24 cellular contexts compared by ENCODE assay signal in genomic region chr15:63039811-63040210, GRCh38. TPM values are rescaled to one million over a fixed set of nuclear protein-coding genes. Genes with fewer than 3 reads are reported as not detected.
DNase-seq lines count a peak whose midpoint lies in the region; ATAC-seq and TF ChIP-seq lines count a peak whose summit lies in the region.
"Had no signal": no experiment of that assay in that cellular context is flagged by ENCODE, and none has a peak within 500 bp of the region (broad histone marks: within the 10 kb centered on the region; RNA-seq: fewer than 3 reads in every experiment).

No MANE protein-coding gene starts in this region.

- no peak overlapping the region for H3K9ac ChIP-seq in endodermal cell (ENCODE audit: extremely low read depth, low read length, poor library complexity, severe bottlenecking)

- POLR2A ChIA-PET in PC-9 (lab: Charles Lee; ENCODE audit: unreplicated experiment) = no interaction called here

- WGBS in endodermal cell (ENCODE audit: insufficient coverage in 1 of 2, insufficient read length in 1 of 2), 2 experiments = 91 to 98% methylated on average over 3 to 4 of the region's 4 CpGs

- H3K79me2 ChIP-seq in PC-9 (ENCODE audit: low read depth) = peaks cover 32% of the 10 kb centered on the region
- peaks cover 22% of the 10 kb centered on the region for H3K79me2 ChIP-seq in osteoblast (ENCODE audit: insufficient read depth, low read length)

- DNase-seq in PC-9 (no peak), kidney tubule cell (ENCODE audit: low spot score) (peak; percentile 61), osteoblast (ENCODE audit: insufficient read length, low spot score, missing footprints) (no peak), tibial artery (no peak), endodermal cell (no peak)
- DNase-seq: DMS79; KBM-7; MM.1S; NCI-H1092 treated with DMSO at 0.1 percent for 48 hours; NCI-H146; NCI-H2029; NCI-H226; NCI-H524; NCI-H774; NK-92 treated with Interleukin-12 subunit alpha and Interleukin-12 subunit beta, amount 100 ng/mL, for 24 hours; Peyer's patch; SJCRH30 had no signal

- 0 out of 2 replicates have a peak overlapping the region, but pooled peaks have one; percentile 98 for H3K4me2 ChIP-seq in PC-9
- no peak overlapping the region for H3K4me2 ChIP-seq in osteoblast (ENCODE audit: insufficient read depth, low read length)
- H3K4me2 ChIP-seq: A549 had no signal

- H3F3A ChIP-seq in PC-9 (ENCODE audit: insufficient read depth, low read depth) = peaks cover 21% of the 10 kb centered on the region; the same call in 1 of the 2 replicates

- H3K27me3 ChIP-seq in PC-9 (ENCODE audit: insufficient read depth, low read depth) = no peaks in the 10 kb centered on the region
- H3K27me3 ChIP-seq in osteoblast (ENCODE audit: insufficient read depth, low read length) = no peaks in the 10 kb centered on the region
- no peaks in the 10 kb centered on the region for H3K27me3 ChIP-seq in tibial artery
- peaks cover 4% of the 10 kb centered on the region for H3K27me3 ChIP-seq in endodermal cell (ENCODE audit: control insufficient read depth, insufficient read depth, low read length, poor library complexity, severe bottlenecking)
- H3K27me3 ChIP-seq: Peyer's patch, SJCRH30 had no signal

- BruUV-seq in PC-9 (replicated peaks; lab: Mats Ljungman, UMichigan) = no TSS peak

- H3K4me3 ChIP-seq in PC-9 (no peak overlapping the region), osteoblast (ENCODE audit: insufficient read depth, low read length) (no peak overlapping the region), tibial artery (no peak overlapping the region), endodermal cell (ENCODE audit: low read length) (no peak overlapping the region)
- H3K4me3 ChIP-seq: A549, Peyer's patch, SJCRH30 had no signal

- H3K36me3 ChIP-seq in PC-9 (ENCODE audit: low read depth) = peaks cover 8% of the 10 kb centered on the region; the same call in 1 of the 2 replicates
- peaks cover 18% of the 10 kb centered on the region for H3K36me3 ChIP-seq in osteoblast (ENCODE audit: insufficient read depth, low read length)
- peaks cover 10 to 16% (median 12%) of the 10 kb centered on the region in 3 donors for H3K36me3 ChIP-seq in tibial artery
- H3K36me3 ChIP-seq in endodermal cell (ENCODE audit: control insufficient read depth, insufficient read depth, low read length) = peaks cover 11% of the 10 kb centered on the region
- H3K36me3 ChIP-seq: Peyer's patch, SJCRH30 had no signal

- no peaks in the 10 kb centered on the region for H3K9me3 Mint-ChIP-seq in endodermal cell

- peaks cover 21% of the 10 kb centered on the region for H3K4me1 Mint-ChIP-seq in endodermal cell

- CTCF ChIA-PET in PC-9 (lab: Charles Lee) = interaction anchor here (1.1 kb wide), 1 partner anchor 258 kb away, joined by 4 read pairs; no protein-coding TSS in a partner anchor

- no peak overlapping the region for H3K4me3 Mint-ChIP-seq in endodermal cell
- H3K4me3 Mint-ChIP-seq: B cell had no signal

- no peak for TF ChIP-seq CTCF in PC-9 (conservative IDR thresholded peaks at IDR 0.05)
- no peak for TF ChIP-seq CTCF in osteoblast (IDR thresholded peaks at IDR 0.05; ENCODE audit: extremely low read depth, low read depth, low read length)
- TF ChIP-seq CTCF in tibial artery (IDR thresholded peaks at IDR 0.05) = no peak
- TF ChIP-seq CTCF in endodermal cell (conservative IDR thresholded peaks at IDR 0.05) = no peak

- H3K4me1 ChIP-seq in PC-9 (replicated peaks; ENCODE audit: insufficient read depth) (peaks cover 38% of the 10 kb centered on the region), osteoblast (ENCODE audit: insufficient read depth, low read length) (peaks cover 15% of the 10 kb centered on the region), tibial artery (peaks cover 0 to 18% (median 10%) of the 10 kb centered on the region in 4 donors), endodermal cell (ENCODE audit: control insufficient read depth, insufficient read depth, low read length) (peaks cover 5% of the 10 kb centered on the region)

- H4K20me1 ChIP-seq in PC-9 (ENCODE audit: insufficient read depth) = peaks cover 7% of the 10 kb centered on the region
- H4K20me1 ChIP-seq in osteoblast (ENCODE audit: insufficient read depth, low read length) = peaks cover 17% of the 10 kb centered on the region

- H2AFZ ChIP-seq in PC-9 = no peak overlapping the region
- no peak overlapping the region for H2AFZ ChIP-seq in osteoblast (ENCODE audit: low read length)

- ATAC-seq in HG03025 (IDR thresholded peaks at IDR 0.05; ENCODE audit: low FRiP score, unreplicated experiment) = no peak
- no peak for ATAC-seq in HG03280 (IDR thresholded peaks at IDR 0.05; ENCODE audit: unreplicated experiment)
- ATAC-seq: A549, HepG2 had no signal

- intact Hi-C loops in PC-9 (cut with micrococcal nuclease; ENCODE audit: unreplicated experiment) = loop anchor here (10.0 kb wide), 2 partner anchors 115 to 435 kb away; no protein-coding TSS in a partner anchor
- intact Hi-C loops in tibial artery (cut with DNase I; ENCODE audit: low total_unique reads) = loop anchor here (5.0 kb wide), 1 partner anchor 193 kb away; no protein-coding TSS in a partner anchor

- no peak overlapping the region for H3K27ac Mint-ChIP-seq in endodermal cell
- H3K27ac Mint-ChIP-seq: B cell, CD14-positive monocyte had no signal

- H3K27ac ChIP-seq in PC-9 (peak overlapping the region; percentile 93), osteoblast (ENCODE audit: low read depth, low read length) (peak overlapping the region; percentile 56), tibial artery (peak overlapping the region; percentile 93 to 97), endodermal cell (ENCODE audit: low read depth, low read length) (no peak overlapping the region)
- H3K27ac ChIP-seq: HL-60, Peyer's patch, SJCRH30 had no signal

- H3K9me2 ChIP-seq in PC-9 (ENCODE audit: insufficient read depth) = no peaks in the 10 kb centered on the region

- peaks cover 2% of the 10 kb centered on the region for H3K36me3 Mint-ChIP-seq in endodermal cell (ENCODE audit: low read depth)
- H3K36me3 Mint-ChIP-seq: CD14-positive monocyte had no signal

- H3K9me3 ChIP-seq in PC-9 (ENCODE audit: insufficient read depth, low read depth) (no peaks in the 10 kb centered on the region), osteoblast (ENCODE audit: low read depth, low read length) (no peaks in the 10 kb centered on the region), tibial artery (no peaks in the 10 kb centered on the region), endodermal cell (ENCODE audit: control insufficient read depth, low read length) (no peaks in the 10 kb centered on the region)
- H3K9me3 ChIP-seq: Peyer's patch, SJCRH30 had no signal

- H3K27me3 Mint-ChIP-seq in endodermal cell (ENCODE audit: insufficient read depth) = peaks cover 27% of the 10 kb centered on the region

RNA-seq across cellular contexts. Expression of gene TPM1, which starts 2.7 kb away (rescaled TPM):
- total RNA-seq in PC-9 (2021) (174 and 225 TPM in 2 replicates), osteoblast (1,563 and 1,708 TPM in 2 replicates), endodermal cell (100 to 1,000 TPM; 245 to 363 TPM)
- 264 TPM for polyA plus RNA-seq in endodermal cell (2013, experiment 1 of 2)
- 314 TPM for polyA plus RNA-seq in endodermal cell (2013, experiment 2 of 2)
